27 cellular contexts compared by ENCODE assay signal in genomic region chr11:118560806-118561205, GRCh38. TPM values are rescaled to one million over a fixed set of nuclear protein-coding genes. Genes with fewer than 3 reads are reported as not detected.
"Had no signal": no experiment of that assay in that cellular context is flagged by ENCODE, and none has a peak within 500 bp of the region (broad histone marks: within the 10 kb centered on the region; RNA-seq: fewer than 3 reads in every experiment).

No MANE protein-coding gene starts in this region.

- H3K27me3 Mint-ChIP-seq: dendritic cell treated with granulocyte-macrophage colony-stimulating factor and Interleukin-4, amounts not matched to agents 40 ng/mL and 50 ng/mL, for 4 days; effector memory CD8-positive, alpha-beta T cell had no signal

- ATAC-seq: effector memory CD8-positive, alpha-beta T cell; esophagus mucosa; foreskin keratinocyte; gastrocnemius medialis; gastroesophageal sphincter; heart left ventricle had no signal

- H3K9me3 ChIP-seq: colonic mucosa, esophagus muscularis mucosa, esophagus squamous epithelium, gastrocnemius medialis, gastroesophageal sphincter, heart left ventricle had no signal

- H3K27me3 ChIP-seq: colonic mucosa, dorsolateral prefrontal cortex, esophagus muscularis mucosa, esophagus squamous epithelium, foreskin keratinocyte, gastrocnemius medialis, gastroesophageal sphincter, heart left ventricle, hepatocyte had no signal

- H3K9me3 Mint-ChIP-seq: dendritic cell treated with granulocyte-macrophage colony-stimulating factor and Interleukin-4, amounts not matched to agents 40 ng/mL and 50 ng/mL, for 4 days; effector memory CD8-positive, alpha-beta T cell; endodermal cell had no signal

- H3K27ac ChIP-seq: colonic mucosa, dorsolateral prefrontal cortex, epithelial cell of prostate, esophagus muscularis mucosa, esophagus squamous epithelium, foreskin keratinocyte, gastrocnemius medialis, gastroesophageal sphincter, heart left ventricle, hepatocyte had no signal

- H3K36me3 ChIP-seq: colonic mucosa had no signal

- DNase-seq: colonic mucosa; cortex of kidney; dermis blood vessel endothelial cell; dorsolateral prefrontal cortex; effector CD4-positive, alpha-beta T cell; effector CD8-positive, alpha-beta T cell; effector memory CD4-positive, alpha-beta T cell; effector memory CD8-positive, alpha-beta T cell; endodermal cell; erythroblast; esophagus squamous epithelium; foreskin fibroblast; foreskin keratinocyte; foreskin melanocyte; gastrocnemius medialis; glutamatergic neuron; head of caudate nucleus; heart left ventricle had no signal

- H3K4me3 Mint-ChIP-seq: dendritic cell treated with granulocyte-macrophage colony-stimulating factor and Interleukin-4, amounts not matched to agents 40 ng/mL and 50 ng/mL, for 4 days; effector memory CD8-positive, alpha-beta T cell; endodermal cell had no signal

- H3K27ac Mint-ChIP-seq: dendritic cell treated with granulocyte-macrophage colony-stimulating factor and Interleukin-4, amounts not matched to agents 40 ng/mL and 50 ng/mL, for 4 days; effector memory CD8-positive, alpha-beta T cell; endodermal cell had no signal

- H3K4me3 ChIP-seq: colonic mucosa, dorsolateral prefrontal cortex, esophagus muscularis mucosa, esophagus squamous epithelium, gastrocnemius medialis, gastroesophageal sphincter, heart left ventricle, hepatocyte had no signal

- H3K4me1 ChIP-seq: colonic mucosa had no signal

RNA-seq across cellular contexts. Expression of gene TTC36, which starts 33.5 kb away (rescaled TPM):
- total RNA-seq: epithelial cell of proximal tubule, esophagus mucosa, foreskin keratinocyte had no signal
- polyA plus RNA-seq: endothelial cell of umbilical vein, fibroblast of lung, foreskin keratinocyte had no signal
